ENCODE assay signal across 30 cellular contexts in the genomic region with DNA sequence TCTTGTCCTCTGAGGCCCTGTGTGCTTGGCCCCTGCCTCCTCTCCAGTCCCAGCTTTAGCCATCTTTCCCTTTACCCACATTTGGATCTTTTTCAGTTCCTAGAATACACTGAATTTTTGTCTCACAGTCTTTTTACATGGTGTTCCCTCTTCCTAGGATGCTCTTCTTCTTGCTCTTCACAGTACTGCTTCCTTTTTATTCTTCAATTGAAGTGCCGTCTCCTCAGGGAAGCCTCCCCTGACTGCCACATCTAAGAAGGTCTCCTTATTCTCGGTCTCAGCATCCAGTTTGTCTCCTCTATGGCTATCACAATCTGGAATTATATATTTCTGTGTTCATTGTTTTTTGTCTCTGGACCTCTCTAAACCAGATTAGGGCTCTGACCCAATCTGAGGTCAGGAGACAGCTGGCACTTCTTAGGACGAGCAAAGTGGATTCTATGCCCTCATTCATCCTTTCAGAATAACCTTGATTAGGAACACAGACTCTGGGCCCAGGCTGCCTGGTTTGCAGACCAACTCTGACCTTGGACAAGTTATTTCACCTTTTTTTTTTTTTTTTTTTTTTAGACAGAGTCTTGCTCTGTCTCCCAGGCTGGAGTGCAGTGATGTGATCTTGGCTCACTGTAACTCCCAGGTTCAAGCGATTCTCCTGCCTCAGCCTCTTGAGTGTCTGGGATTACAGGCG. TPM values are rescaled to one million over a fixed set of nuclear protein-coding genes. Genes with fewer than 3 reads are reported as not detected.
A peak's percentile ranks its signal among the peaks of the same experiment; 100 is the strongest.
DNase-seq lines count a peak whose midpoint lies in the region; ATAC-seq and TF ChIP-seq lines count a peak whose summit lies in the region.
"Had no signal": no experiment of that assay in that cellular context is flagged by ENCODE, and none has a peak within 500 bp of the region (broad histone marks: within the 10 kb centered on the region; RNA-seq: fewer than 3 reads in every experiment).

No MANE protein-coding gene starts in this region.

- H3K9me3 ChIP-seq in left ventricle myocardium inferior (replicated peaks): no peaks in the 10 kb centered on the region
- H3K9me3 ChIP-seq: body of pancreas, esophagus squamous epithelium, heart right ventricle, sigmoid colon had no signal

- H3K27ac Mint-ChIP-seq in immature natural killer cell: peak overlapping the region; percentile 25 to 92 (median 65)
- H3K27ac Mint-ChIP-seq: mesothelial cell of epicardium had no signal

- no peak overlapping the region for H3K4me3 ChIP-seq in left ventricle myocardium inferior
- H3K4me3 ChIP-seq: body of pancreas, dorsolateral prefrontal cortex, esophagus squamous epithelium, heart right ventricle, sigmoid colon, SK-N-MC had no signal

- ATAC-seq in Right ventricle myocardium superior (ENCODE audit: poor library complexity) (no peak), GM18861 (IDR thresholded peaks at IDR 0.05; ENCODE audit: unreplicated experiment) (no peak)
- ATAC-seq: body of pancreas, foreskin keratinocyte, heart right ventricle had no signal

- H3K27ac ChIP-seq in left ventricle myocardium inferior (replicated peaks): peak overlapping the region; percentile 1
- H3K27ac ChIP-seq: body of pancreas, dorsolateral prefrontal cortex, esophagus squamous epithelium, foreskin keratinocyte, heart right ventricle, sigmoid colon, SK-N-MC had no signal

- H3K36me3 Mint-ChIP-seq in immature natural killer cell: no peaks in the 10 kb centered on the region
- H3K36me3 Mint-ChIP-seq: mesothelial cell of epicardium had no signal

- no peaks in the 10 kb centered on the region for H3K36me3 ChIP-seq in left ventricle myocardium inferior
- H3K36me3 ChIP-seq: esophagus squamous epithelium, heart right ventricle, sigmoid colon had no signal

- TF ChIP-seq CTCF in left ventricle myocardium inferior (IDR thresholded peaks at IDR 0.05; ENCODE audit: borderline replicate concordance): no peak

- DNase-seq in left ventricle myocardium inferior (no peak), Right ventricle myocardium superior (no peak), NCI-H82 treated with DMSO at 0.1 percent for 48 hours (lab: John Stamatoyannopoulos, UW; ENCODE audit: unreplicated experiment) (peak; percentile 72), immature natural killer cell (no peak), NCI-H446 (lab: John Stamatoyannopoulos, UW) (no peak), medulla oblongata (ENCODE audit: extremely low spot score) (no peak), ureter (ENCODE audit: low spot score) (no peak)
- DNase-seq: activated CD4-positive, alpha-beta T cell treated with anti-CD3 and anti-CD28 coated beads for 1 hour; body of pancreas; Calu3; cerebellar nuclear complex; DMS79; dorsolateral prefrontal cortex; esophagus squamous epithelium; foreskin keratinocyte; GDM1; heart right ventricle; kidney; NCI-H187; NCI-H2171; NCI-H510A; sigmoid colon; stimulated activated CD4-positive, alpha-beta T cell treated with anti-CD3 and anti-CD28 coated beads, Interleukin-4, amount 100 ng/mL, for 1 hour; T-helper 2 cell; trophoblast cell had no signal

- intact Hi-C loops in left ventricle myocardium inferior (cut with micrococcal nuclease) (no loop called here), Right ventricle myocardium superior (cut with DNase I) (no loop called here)

- H3K4me1 Mint-ChIP-seq in immature natural killer cell: peaks cover 36 to 46% of the 10 kb centered on the region in 2 donors

- H3K4me1 ChIP-seq in left ventricle myocardium inferior: peaks cover 29% of the 10 kb centered on the region
- H3K4me1 ChIP-seq: foreskin keratinocyte had no signal

- H3K27me3 Mint-ChIP-seq in immature natural killer cell (ENCODE audit: low read depth in 3 of 3): peaks cover 4 to 22% (median 9%) of the 10 kb centered on the region in 3 donors

- H3K4me3 Mint-ChIP-seq in immature natural killer cell: no peak overlapping the region
- H3K4me3 Mint-ChIP-seq: mesothelial cell of epicardium had no signal

- no peaks in the 10 kb centered on the region for H3K27me3 ChIP-seq in left ventricle myocardium inferior (ENCODE audit: low read depth)

- no peaks in the 10 kb centered on the region for H3K9me3 Mint-ChIP-seq in immature natural killer cell
- H3K9me3 Mint-ChIP-seq: mesothelial cell of epicardium had no signal

RNA-seq across cellular contexts. Expression of a gene that starts 3.2 kb away (rescaled TPM):
- total RNA-seq in left ventricle myocardium inferior (3.5 TPM), Right ventricle myocardium superior (3.7 TPM), ureter (17.2 TPM)
- polyA plus RNA-seq in immature natural killer cell: 100 to 1,000 TPM; 350 to 654 (median 572) TPM
- total RNA-seq: Calu3, foreskin keratinocyte, LHCN-M2 had no signal
- polyA plus RNA-seq: BJ had no signal

RNA-seq across cellular contexts. Expression of a gene that starts 33.8 kb away (rescaled TPM):
- 39.2 TPM for total RNA-seq in left ventricle myocardium inferior
- 29.2 TPM for total RNA-seq in Right ventricle myocardium superior
- polyA plus RNA-seq in immature natural killer cell: 100 to 1,000 TPM in 2 of 3 donors, 10 to 100 TPM in 1; 41.3 to 186 (median 177) TPM
- total RNA-seq in ureter: 14.3 TPM

RNA-seq across cellular contexts. Expression of a gene that starts 34.2 kb away (rescaled TPM):
- total RNA-seq in left ventricle myocardium inferior (40.1 TPM), Right ventricle myocardium superior (47.4 TPM), ureter (27.3 TPM)
- 1 to 10 TPM in 2 of 3 donors, not detected in 1; 1.2 to 6.3 TPM for polyA plus RNA-seq in immature natural killer cell
